Comparison of ENCODE assay signal across 27 cellular contexts in the genomic region with DNA sequence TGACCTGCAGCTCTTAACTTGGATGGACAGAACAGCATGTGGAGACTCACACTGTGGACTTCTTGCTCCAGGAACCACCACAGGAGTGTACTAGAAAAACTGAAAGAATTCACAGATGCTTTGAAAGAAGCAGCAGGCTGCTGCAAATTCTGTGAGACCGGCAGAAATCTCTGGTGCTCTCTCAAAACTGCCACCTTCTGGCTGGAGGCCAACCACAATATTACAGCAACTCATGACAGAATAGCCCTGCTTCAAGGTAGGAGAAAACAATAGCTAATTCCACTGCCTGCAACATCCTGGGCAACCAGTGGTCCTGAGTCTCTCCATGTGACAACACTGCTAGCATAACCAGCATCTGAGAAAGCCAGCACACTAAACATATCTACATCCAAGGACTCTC. TPM values are rescaled to one million over a fixed set of nuclear protein-coding genes. Genes with fewer than 3 reads are reported as not detected.
DNase-seq lines count a peak whose midpoint lies in the region; ATAC-seq and TF ChIP-seq lines count a peak whose summit lies in the region.
"Had no signal": no experiment of that assay in that cellular context is flagged by ENCODE, and none has a peak within 500 bp of the region (broad histone marks: within the 10 kb centered on the region; RNA-seq: fewer than 3 reads in every experiment).

No MANE protein-coding gene starts in this region.

- H3K27me3 Mint-ChIP-seq in H9 (ENCODE audit: low read depth) (no peaks in the 10 kb centered on the region), endodermal cell (ENCODE audit: insufficient read depth) (no peaks in the 10 kb centered on the region)
- H3K27me3 Mint-ChIP-seq: activated T-cell treated with anti-CD3 and anti-CD28 coated beads, Interleukin-2, amount 50 U/mL, for 24 hours; progenitor cell of endocrine pancreas had no signal

- H3K9me3 Mint-ChIP-seq in H9 (no peaks in the 10 kb centered on the region; a peak in 1 of 5 replicates), endodermal cell (peaks cover 7% of the 10 kb centered on the region)

- H2AFZ ChIP-seq in H9 (ENCODE audit: low read length) (no peak overlapping the region), OCI-LY7 (ENCODE audit: low read length) (no peak overlapping the region)
- H2AFZ ChIP-seq: neural progenitor cell had no signal

- H3K27me3 ChIP-seq in H9 (ENCODE audit: insufficient read depth, low read length) (no peaks in the 10 kb centered on the region), endodermal cell (ENCODE audit: control insufficient read depth, insufficient read depth, low read length, poor library complexity, severe bottlenecking) (no peaks in the 10 kb centered on the region)
- H3K27me3 ChIP-seq: neural progenitor cell had no signal

- H3T11ph ChIP-seq in H9 (ENCODE audit: low read length): no peak overlapping the region

- no peak overlapping the region for H2BK15ac ChIP-seq in H9 (ENCODE audit: low read depth, low read length)

- H3K36me3 ChIP-seq in OCI-LY7 (ENCODE audit: insufficient read depth, low read length) (peaks cover 8% of the 10 kb centered on the region), endodermal cell (ENCODE audit: control insufficient read depth, insufficient read depth, low read length) (peaks cover 6% of the 10 kb centered on the region)
- H3K36me3 ChIP-seq: thoracic aorta had no signal

- ATAC-seq in left colon: no peak
- ATAC-seq: CD8-positive, alpha-beta T cell; lower lobe of right lung; Right ventricle myocardium inferior had no signal

- H4K20me1 ChIP-seq in H9 (ENCODE audit: control insufficient read depth, insufficient read depth, insufficient read length) (no peaks in the 10 kb centered on the region), OCI-LY7 (ENCODE audit: insufficient read depth, low read length) (no peaks in the 10 kb centered on the region)

- H3K4me1 Mint-ChIP-seq in H9 (peaks cover 5 to 9% of the 10 kb centered on the region in 2 experiments; a peak in 2 of 4 replicates), endodermal cell (peaks cover 40% of the 10 kb centered on the region)
- H3K4me1 Mint-ChIP-seq: neural progenitor cell had no signal

- no peak overlapping the region for H2BK5ac ChIP-seq in H9 (ENCODE audit: insufficient read length, low read length)

- H3K9me3 ChIP-seq in H9 (ENCODE audit: control insufficient read depth, low read depth, low read length) (no peaks in the 10 kb centered on the region), OCI-LY7 (ENCODE audit: low read length) (no peaks in the 10 kb centered on the region), endodermal cell (ENCODE audit: control insufficient read depth, low read length) (peaks cover 9% of the 10 kb centered on the region)
- H3K9me3 ChIP-seq: lower lobe of right lung, thoracic aorta had no signal

- no peak for DNase-seq in H9
- DNase-seq in OCI-LY7 (ENCODE audit: low spot score): no peak
- peak; percentile 55 for DNase-seq in endodermal cell
- DNase-seq in renal cortical epithelial cell (ENCODE audit: low read depth): peak; percentile 38
- no peak for DNase-seq in left colon
- no peak for DNase-seq in medulla oblongata (ENCODE audit: extremely low spot score)
- no peak for DNase-seq in GM03348 (ENCODE audit: low spot score)
- DNase-seq: activated CD4-positive, alpha-beta T cell treated with anti-CD3 and anti-CD28 coated beads for 1 hour; activated CD8-positive, alpha-beta memory T cell treated with anti-CD3 and anti-CD28 coated beads for 24 hours; activated T-cell treated with anti-CD3 and anti-CD28 coated beads, Interleukin-2, amount 50 U/mL, for 24 hours; caudate nucleus; CD8-positive, alpha-beta T cell; DMS153; GOT3; hippocampal formation; lower lobe of right lung; NCI-H187; NCI-H774; OCI-M1; stimulated activated CD4-positive, alpha-beta T cell treated with anti-CD3 and anti-CD28 coated beads, Interleukin-2, amount 100 ng/mL, for 24 hours; stimulated activated naive CD4-positive, alpha-beta T cell; SW 1271 had no signal

- H3K79me2 ChIP-seq in H9 (ENCODE audit: insufficient read depth, low read length): no peaks in the 10 kb centered on the region; the same call in 1 of the 2 replicates
- H3K79me2 ChIP-seq in OCI-LY7 (ENCODE audit: insufficient read depth, low read depth, low read length): peaks cover 5% of the 10 kb centered on the region; the same call in 1 of the 2 replicates

- H3K14ac ChIP-seq in H9 (ENCODE audit: insufficient read depth, low read length): no peak overlapping the region

- H4K5ac ChIP-seq in H9 (ENCODE audit: insufficient read length, low read depth, low read length): no peak overlapping the region

- H3K4me3 Mint-ChIP-seq in H9 (no peak overlapping the region), endodermal cell (no peak overlapping the region)
- H3K4me3 Mint-ChIP-seq: activated T-cell treated with anti-CD3 and anti-CD28 coated beads, Interleukin-2, amount 50 U/mL, for 24 hours; CD8-positive, alpha-beta T cell; neural progenitor cell had no signal

- no peak overlapping the region for H3K4ac ChIP-seq in H9 (ENCODE audit: low read depth, low read length)

- no peak overlapping the region for H3K18ac ChIP-seq in H9 (ENCODE audit: insufficient read length, low read depth, low read length)

- no peak overlapping the region for H3K27ac ChIP-seq in H9 (ENCODE audit: insufficient read length, low read depth, low read length)
- H3K27ac ChIP-seq in OCI-LY7 (ENCODE audit: low read depth, low read length, poor library complexity, severe bottlenecking): no peak overlapping the region
- H3K27ac ChIP-seq in endodermal cell (ENCODE audit: low read depth, low read length): no peak overlapping the region
- H3K27ac ChIP-seq: KMS-11, lower lobe of right lung, neural progenitor cell, thoracic aorta had no signal

- H3K36me3 Mint-ChIP-seq in H9 (ENCODE audit: insufficient read depth in 1 of 3, low read depth in 3 of 3) (peaks cover 12 to 14% (median 12%) of the 10 kb centered on the region in 3 experiments; a peak in 4 of 7 replicates), endodermal cell (ENCODE audit: low read depth) (peaks cover 21% of the 10 kb centered on the region)

- no peak overlapping the region for H3K56ac ChIP-seq in H9 (ENCODE audit: insufficient read length, low read depth, low read length)

- H3K4me1 ChIP-seq in H9 (ENCODE audit: insufficient read depth, low read length): no peaks in the 10 kb centered on the region
- no peaks in the 10 kb centered on the region for H3K4me1 ChIP-seq in OCI-LY7 (ENCODE audit: insufficient read depth, low read length, poor library complexity, severe bottlenecking)
- peaks cover 8% of the 10 kb centered on the region for H3K4me1 ChIP-seq in endodermal cell (ENCODE audit: control insufficient read depth, insufficient read depth, low read length)
- H3K4me1 ChIP-seq: lower lobe of right lung, neural progenitor cell had no signal

- H3K4me2 ChIP-seq in H9 (ENCODE audit: insufficient read depth, insufficient read length, low read length) (no peak overlapping the region), OCI-LY7 (ENCODE audit: low read length) (no peak overlapping the region)
- H3K4me2 ChIP-seq: KMS-11, neural progenitor cell had no signal

- TF ChIP-seq CTCF in H9 (conservative IDR thresholded peaks at IDR 0.05) (peak; percentile 45; the same call in 2 of the 3 replicates), OCI-LY7 (conservative IDR thresholded peaks at IDR 0.05; ENCODE audit: low read length) (0 out of 2 replicates have a peak, but pooled peaks have one; percentile 28), endodermal cell (conservative IDR thresholded peaks at IDR 0.05) (peak; percentile 47)

- H2BK20ac ChIP-seq in H9 (ENCODE audit: low read depth, low read length, poor library complexity, severe bottlenecking): no peak overlapping the region

- no peak overlapping the region for H4K91ac ChIP-seq in H9 (ENCODE audit: insufficient read length, low read depth, low read length)

- no TSS peak for BruUV-seq in OCI-LY7 (replicated peaks; lab: Mats Ljungman, UMichigan)

- H3K9me2 ChIP-seq in OCI-LY7 (ENCODE audit: insufficient read depth, low read length): no peaks in the 10 kb centered on the region

- no peak overlapping the region; a peak in 1 of 7 replicates for H3K27ac Mint-ChIP-seq in H9
- H3K27ac Mint-ChIP-seq in endodermal cell: no peak overlapping the region
- H3K27ac Mint-ChIP-seq: activated T-cell treated with anti-CD3 and anti-CD28 coated beads, Interleukin-2, amount 50 U/mL, for 24 hours; CD8-positive, alpha-beta T cell; neural progenitor cell; progenitor cell of endocrine pancreas had no signal

- POLR2A ChIA-PET in OCI-LY7 (lab: Charles Lee): no interaction called here

- no peak overlapping the region for H2AK5ac ChIP-seq in H9 (ENCODE audit: insufficient read length, low read length)

- H3K23me2 ChIP-seq in H9 (ENCODE audit: insufficient read length, low read depth, low read length, poor library complexity, severe bottlenecking): no peaks in the 10 kb centered on the region

- H3K4me3 ChIP-seq in OCI-LY7 (ENCODE audit: low read depth, low read length, poor library complexity, severe bottlenecking): no peak overlapping the region
- peak overlapping the region; percentile 56 for H3K4me3 ChIP-seq in endodermal cell (ENCODE audit: low read length)
- H3K4me3 ChIP-seq: lower lobe of right lung, neural progenitor cell, thoracic aorta had no signal

- no peak overlapping the region for H3K9ac ChIP-seq in H9 (ENCODE audit: extremely low read depth, insufficient read length, low read length)
- H3K9ac ChIP-seq in endodermal cell (ENCODE audit: extremely low read depth, low read length, poor library complexity, severe bottlenecking): no peak overlapping the region
- H3K9ac ChIP-seq: KMS-11, neural progenitor cell had no signal

- H3K23ac ChIP-seq in H9 (ENCODE audit: insufficient read length, low read depth, low read length): no peak overlapping the region

- intact Hi-C loops in OCI-LY7 (cut with micrococcal nuclease; ENCODE audit: unreplicated experiment): no loop called here
- intact Hi-C loops in left colon (cut with DNase I, micrococcal nuclease): no loop called here

- no CpG with 5 or more reads among the region's 1 CpG for WGBS in H9 (ENCODE audit: extremely low coverage, insufficient read length, low lambda C conversion rate)
- WGBS in endodermal cell (ENCODE audit: insufficient coverage in 1 of 2, insufficient read length in 1 of 2), 2 experiments: 83 to 95% methylated on average over 1 of the region's 1 CpG

- no peaks in the 10 kb centered on the region for H3K79me1 ChIP-seq in H9 (ENCODE audit: insufficient read depth, low read depth, low read length, poor library complexity, severe bottlenecking)

- CTCF ChIA-PET in OCI-LY7 (lab: Charles Lee; ENCODE audit: unreplicated experiment): no interaction called here

- H2BK120ac ChIP-seq in H9 (ENCODE audit: low read depth, low read length, poor library complexity, severe bottlenecking): no peak overlapping the region

- no peak overlapping the region for H2BK12ac ChIP-seq in H9 (ENCODE audit: insufficient read length, low read depth, low read length)

- no peak overlapping the region for H4K8ac ChIP-seq in H9 (replicated peaks; ENCODE audit: insufficient read length, low read depth, low read length)

RNA-seq across cellular contexts. Expression of gene CDK8, which starts 26.9 kb away (rescaled TPM):
- 16.2 and 18.1 TPM in 2 replicates for total RNA-seq in H9 (2021)
- total RNA-seq in OCI-LY7 (2014; rRNA removed; shearing (Covaris generic)): 11.6 and 16.8 TPM in 2 replicates
- total RNA-seq in OCI-LY7 (2022): 20.4 and 22.3 TPM in 2 replicates
- total RNA-seq in endodermal cell: 10 to 100 TPM; 29.4 to 33.1 TPM
- 41.1 TPM for polyA plus RNA-seq in endodermal cell (2013, experiment 1 of 2)
- 39.0 TPM for polyA plus RNA-seq in endodermal cell (2013, experiment 2 of 2)
- total RNA-seq in renal cortical epithelial cell: 23.8 and 24.2 TPM in 2 replicates
- 10 to 100 TPM; 16.5 to 23.0 TPM for total RNA-seq in left colon

RNA-seq across cellular contexts. Expression of gene RNF6, which starts 58.7 kb away (rescaled TPM):
- total RNA-seq in H9 (2021) (18.3 and 19.5 TPM in 2 replicates), OCI-LY7 (2022) (30.0 and 33.2 TPM in 2 replicates), endodermal cell (10 to 100 TPM; 18.1 to 20.4 TPM), renal cortical epithelial cell (61.8 and 75.8 TPM in 2 replicates), left colon (10 to 100 TPM; 36.6 to 40.6 TPM)
- 20.4 and 25.6 TPM in 2 replicates for total RNA-seq in OCI-LY7 (2014; rRNA removed; shearing (Covaris generic))
- polyA plus RNA-seq in endodermal cell (2013, experiment 1 of 2): 12.4 TPM
- 13.1 TPM for polyA plus RNA-seq in endodermal cell (2013, experiment 2 of 2)

Comparison
In these comparisons a context has a peak if more than half of its experiments do, and no peak if none do; other contexts are left out.
1. DNase-seq: peak in endodermal cell (single experiment) and renal cortical epithelial cell (single experiment); none in H9 (single experiment), OCI-LY7 (single experiment), left colon (0 of 2), medulla oblongata (single experiment) and GM03348 (single experiment).
2. Peak in every context shown above with its lines, with median percentiles within 50 percentile points of each other: CTCF ChIP-seq.